In the genomic region with DNA sequence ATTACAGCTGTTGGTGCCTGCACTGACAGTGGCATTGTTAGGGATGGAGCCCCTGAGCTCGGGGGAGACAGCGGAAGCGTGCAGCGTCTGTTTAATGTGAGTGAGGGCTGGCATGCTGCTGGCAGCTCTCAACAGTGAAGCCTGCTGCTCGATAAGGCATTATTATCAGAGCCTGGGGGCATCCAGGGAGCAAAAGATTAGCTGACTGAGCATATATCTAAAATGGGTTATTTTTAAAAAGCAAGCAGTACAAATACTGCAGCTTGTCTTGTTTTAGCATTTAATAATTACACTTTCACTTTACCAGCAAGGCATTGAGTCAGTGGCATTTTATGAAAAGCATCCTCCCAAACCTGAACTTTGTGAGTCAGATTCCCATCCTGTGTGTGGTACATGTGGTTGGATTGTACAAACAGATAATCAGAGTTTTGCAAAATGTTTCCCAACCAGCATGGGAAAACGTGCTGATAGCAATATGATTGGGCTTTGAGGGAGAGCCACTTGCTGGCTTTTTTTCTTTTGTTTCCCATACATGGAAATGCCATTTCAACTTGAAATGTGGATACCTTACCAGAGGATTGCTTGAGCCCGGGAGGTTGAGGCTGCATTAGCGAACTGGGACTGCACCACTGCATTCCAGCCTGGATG, we compare ENCODE assay signal across 8 cellular contexts.
DNase-seq lines count a peak whose midpoint lies in the region; ATAC-seq and TF ChIP-seq lines count a peak whose summit lies in the region.

No MANE protein-coding gene starts in this region.

- peak; percentile 84 for DNase-seq in ACHN
- DNase-seq in HCEC 1CT: peak; percentile 98
- peak; percentile 91 for DNase-seq in dermis blood vessel endothelial cell
- no peak for DNase-seq in sciatic nerve (ENCODE audit: low spot score)
- DNase-seq in GM13977 (ENCODE audit: low spot score): no peak
- no peak for DNase-seq in NCI-H128 (lab: John Stamatoyannopoulos, UW; ENCODE audit: unreplicated experiment)

- H3K9me3 ChIP-seq in mucosa of stomach (ENCODE audit: control insufficient read depth, low read length): no peaks in the 10 kb centered on the region

- in situ Hi-C loops in ACHN (cut with HindIII; ENCODE audit: low pct_ligation_motif_present, low pct_unique_long_range_greater_than_20kb, low sequenced_read_pairs): loop anchor here (25.0 kb wide), 1 partner anchor 265 kb away; no protein-coding TSS in a partner anchor
- in situ Hi-C loops in GM13977 (cut with MboI; ENCODE audit: low pct_unique_long_range_greater_than_20kb, low sequenced_read_pairs, unreplicated experiment): no loop called here

- no peaks in the 10 kb centered on the region for H3K36me3 ChIP-seq in mucosa of stomach (ENCODE audit: control insufficient read depth, insufficient read depth, low read length)

- intact Hi-C loops in sciatic nerve (cut with DNase I): no loop called here

- no peak for TF ChIP-seq CTCF in GM13977 (IDR thresholded peaks at IDR 0.05; ENCODE audit: extremely low read depth, insufficient read depth, missing control alignments)

- H3K9ac ChIP-seq in mucosa of stomach (ENCODE audit: low read length): peak overlapping the region; percentile 5

- no peaks in the 10 kb centered on the region for H3K27me3 ChIP-seq in mucosa of stomach (ENCODE audit: control insufficient read depth, insufficient read depth, low read length)

- H3K4me3 ChIP-seq in mucosa of stomach (ENCODE audit: low read length): no peak overlapping the region

- H3K4me1 ChIP-seq in mucosa of stomach (ENCODE audit: control insufficient read depth, insufficient read depth, low read length): peaks cover 19% of the 10 kb centered on the region

- ATAC-seq in SK-N-SH treated with all-trans-retinoic acid at 6 μM for 48 hours (peak; percentile 67), sciatic nerve (no peak)

TF ChIP-seq in SK-N-SH treated with all-trans-retinoic acid at 6 μM for 48 hours, 23 proteins besides CTCF, POLR2A, EP300 and RAD21 (continues in another document):
- TF ChIP-seq PPARA (CRISPR knock-in tag; IDR thresholded peaks at IDR 0.05; ENCODE audit: borderline replicate concordance): no peak
- TF ChIP-seq ZNF8 (CRISPR knock-in tag; IDR thresholded peaks at IDR 0.05): no peak; the same call in 1 of the 2 replicates
- TF ChIP-seq ISL1 (CRISPR knock-in tag; IDR thresholded peaks at IDR 0.05): peak; percentile 79
- 0 out of 2 replicates have a peak, but pooled peaks have one; percentile 50 for TF ChIP-seq ESRRG (CRISPR knock-in tag; IDR thresholded peaks at IDR 0.05)
- TF ChIP-seq OSR1 (CRISPR knock-in tag; IDR thresholded peaks at IDR 0.05): no peak
- TF ChIP-seq TOX (CRISPR knock-in tag; IDR thresholded peaks at IDR 0.05; ENCODE audit: borderline replicate concordance): no peak
- peak; percentile 96 for TF ChIP-seq TCF4 (CRISPR knock-in tag; IDR thresholded peaks at IDR 0.05; ENCODE audit: borderline replicate concordance)
- TF ChIP-seq ARNTL (CRISPR knock-in tag; IDR thresholded peaks at IDR 0.05; ENCODE audit: borderline replicate concordance, low read depth): no peak
- TF ChIP-seq CSDC2 (CRISPR knock-in tag; IDR thresholded peaks at IDR 0.05): peak; percentile 24; the same call in 1 of the 2 replicates
- no peak for TF ChIP-seq ZC3H10 (CRISPR knock-in tag; IDR thresholded peaks at IDR 0.05)
- TF ChIP-seq, protein P1, sequence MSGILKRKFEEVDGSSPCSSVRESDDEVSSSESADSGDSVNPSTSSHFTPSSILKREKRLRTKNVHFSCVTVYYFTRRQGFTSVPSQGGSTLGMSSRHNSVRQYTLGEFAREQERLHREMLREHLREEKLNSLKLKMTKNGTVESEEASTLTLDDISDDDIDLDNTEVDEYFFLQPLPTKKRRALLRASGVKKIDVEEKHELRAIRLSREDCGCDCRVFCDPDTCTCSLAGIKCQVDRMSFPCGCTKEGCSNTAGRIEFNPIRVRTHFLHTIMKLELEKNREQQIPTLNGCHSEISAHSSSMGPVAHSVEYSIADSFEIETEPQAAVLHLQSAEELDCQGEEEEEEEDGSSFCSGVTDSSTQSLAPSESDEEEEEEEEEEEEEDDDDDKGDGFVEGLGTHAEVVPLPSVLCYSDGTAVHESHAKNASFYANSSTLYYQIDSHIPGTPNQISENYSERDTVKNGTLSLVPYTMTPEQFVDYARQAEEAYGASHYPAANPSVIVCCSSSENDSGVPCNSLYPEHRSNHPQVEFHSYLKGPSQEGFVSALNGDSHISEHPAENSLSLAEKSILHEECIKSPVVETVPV (CRISPR knock-in tag; IDR thresholded peaks at IDR 0.05): 0 out of 2 replicates have a peak, but pooled peaks have one; percentile 5
- no peak for TF ChIP-seq SNAI2 (CRISPR knock-in tag; IDR thresholded peaks at IDR 0.05)
- TF ChIP-seq RARB (CRISPR knock-in tag; IDR thresholded peaks at IDR 0.05): no peak
- 0 out of 2 replicates have a peak, but pooled peaks have one; percentile 24 for TF ChIP-seq ZNF70 (CRISPR knock-in tag; IDR thresholded peaks at IDR 0.05)
- TF ChIP-seq, protein P2, sequence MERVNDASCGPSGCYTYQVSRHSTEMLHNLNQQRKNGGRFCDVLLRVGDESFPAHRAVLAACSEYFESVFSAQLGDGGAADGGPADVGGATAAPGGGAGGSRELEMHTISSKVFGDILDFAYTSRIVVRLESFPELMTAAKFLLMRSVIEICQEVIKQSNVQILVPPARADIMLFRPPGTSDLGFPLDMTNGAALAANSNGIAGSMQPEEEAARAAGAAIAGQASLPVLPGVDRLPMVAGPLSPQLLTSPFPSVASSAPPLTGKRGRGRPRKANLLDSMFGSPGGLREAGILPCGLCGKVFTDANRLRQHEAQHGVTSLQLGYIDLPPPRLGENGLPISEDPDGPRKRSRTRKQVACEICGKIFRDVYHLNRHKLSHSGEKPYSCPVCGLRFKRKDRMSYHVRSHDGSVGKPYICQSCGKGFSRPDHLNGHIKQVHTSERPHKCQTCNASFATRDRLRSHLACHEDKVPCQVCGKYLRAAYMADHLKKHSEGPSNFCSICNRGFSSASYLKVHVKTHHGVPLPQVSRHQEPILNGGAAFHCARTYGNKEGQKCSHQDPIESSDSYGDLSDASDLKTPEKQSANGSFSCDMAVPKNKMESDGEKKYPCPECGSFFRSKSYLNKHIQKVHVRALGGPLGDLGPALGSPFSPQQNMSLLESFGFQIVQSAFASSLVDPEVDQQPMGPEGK (CRISPR knock-in tag; IDR thresholded peaks at IDR 0.05; ENCODE audit: borderline replicate concordance): no peak; the same call in 1 of the 2 replicates
- TF ChIP-seq GLIS3 (CRISPR knock-in tag; IDR thresholded peaks at IDR 0.05): peak; percentile 94
- TF ChIP-seq BACH2 (CRISPR knock-in tag; IDR thresholded peaks at IDR 0.05; ENCODE audit: borderline replicate concordance): no peak
- TF ChIP-seq ZFP3 (CRISPR knock-in tag; IDR thresholded peaks at IDR 0.05): peak; percentile 44; the same call in 1 of the 2 replicates
- TF ChIP-seq, protein P3, sequence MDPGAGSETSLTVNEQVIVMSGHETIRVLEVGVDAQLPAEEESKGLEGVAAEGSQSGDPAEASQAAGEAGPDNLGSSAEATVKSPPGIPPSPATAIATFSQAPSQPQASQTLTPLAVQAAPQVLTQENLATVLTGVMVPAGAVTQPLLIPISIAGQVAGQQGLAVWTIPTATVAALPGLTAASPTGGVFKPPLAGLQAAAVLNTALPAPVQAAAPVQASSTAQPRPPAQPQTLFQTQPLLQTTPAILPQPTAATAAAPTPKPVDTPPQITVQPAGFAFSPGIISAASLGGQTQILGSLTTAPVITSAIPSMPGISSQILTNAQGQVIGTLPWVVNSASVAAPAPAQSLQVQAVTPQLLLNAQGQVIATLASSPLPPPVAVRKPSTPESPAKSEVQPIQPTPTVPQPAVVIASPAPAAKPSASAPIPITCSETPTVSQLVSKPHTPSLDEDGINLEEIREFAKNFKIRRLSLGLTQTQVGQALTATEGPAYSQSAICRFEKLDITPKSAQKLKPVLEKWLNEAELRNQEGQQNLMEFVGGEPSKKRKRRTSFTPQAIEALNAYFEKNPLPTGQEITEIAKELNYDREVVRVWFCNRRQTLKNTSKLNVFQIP (CRISPR knock-in tag; IDR thresholded peaks at IDR 0.05; ENCODE audit: borderline replicate concordance, low read depth): no peak
- no peak for TF ChIP-seq ZFP30 (CRISPR knock-in tag; IDR thresholded peaks at IDR 0.05)
- TF ChIP-seq ZNF565 (CRISPR knock-in tag; conservative IDR thresholded peaks at IDR 0.05; ENCODE audit: low read depth): no peak
- TF ChIP-seq, protein P4, sequence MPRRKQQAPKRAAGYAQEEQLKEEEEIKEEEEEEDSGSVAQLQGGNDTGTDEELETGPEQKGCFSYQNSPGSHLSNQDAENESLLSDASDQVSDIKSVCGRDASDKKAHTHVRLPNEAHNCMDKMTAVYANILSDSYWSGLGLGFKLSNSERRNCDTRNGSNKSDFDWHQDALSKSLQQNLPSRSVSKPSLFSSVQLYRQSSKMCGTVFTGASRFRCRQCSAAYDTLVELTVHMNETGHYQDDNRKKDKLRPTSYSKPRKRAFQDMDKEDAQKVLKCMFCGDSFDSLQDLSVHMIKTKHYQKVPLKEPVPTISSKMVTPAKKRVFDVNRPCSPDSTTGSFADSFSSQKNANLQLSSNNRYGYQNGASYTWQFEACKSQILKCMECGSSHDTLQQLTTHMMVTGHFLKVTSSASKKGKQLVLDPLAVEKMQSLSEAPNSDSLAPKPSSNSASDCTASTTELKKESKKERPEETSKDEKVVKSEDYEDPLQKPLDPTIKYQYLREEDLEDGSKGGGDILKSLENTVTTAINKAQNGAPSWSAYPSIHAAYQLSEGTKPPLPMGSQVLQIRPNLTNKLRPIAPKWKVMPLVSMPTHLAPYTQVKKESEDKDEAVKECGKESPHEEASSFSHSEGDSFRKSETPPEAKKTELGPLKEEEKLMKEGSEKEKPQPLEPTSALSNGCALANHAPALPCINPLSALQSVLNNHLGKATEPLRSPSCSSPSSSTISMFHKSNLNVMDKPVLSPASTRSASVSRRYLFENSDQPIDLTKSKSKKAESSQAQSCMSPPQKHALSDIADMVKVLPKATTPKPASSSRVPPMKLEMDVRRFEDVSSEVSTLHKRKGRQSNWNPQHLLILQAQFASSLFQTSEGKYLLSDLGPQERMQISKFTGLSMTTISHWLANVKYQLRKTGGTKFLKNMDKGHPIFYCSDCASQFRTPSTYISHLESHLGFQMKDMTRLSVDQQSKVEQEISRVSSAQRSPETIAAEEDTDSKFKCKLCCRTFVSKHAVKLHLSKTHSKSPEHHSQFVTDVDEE (CRISPR knock-in tag; IDR thresholded peaks at IDR 0.05): peak; percentile 96

Comparison
In these comparisons a context has a peak if more than half of its experiments do, and no peak if none do; other contexts are left out.
1. DNase-seq: peak in ACHN (single experiment), HCEC 1CT (single experiment) and dermis blood vessel endothelial cell (single experiment); none in sciatic nerve (single experiment), GM13977 (single experiment) and NCI-H128 (single experiment).